ENCODE assay signal across 1 cellular context in the genomic region with DNA sequence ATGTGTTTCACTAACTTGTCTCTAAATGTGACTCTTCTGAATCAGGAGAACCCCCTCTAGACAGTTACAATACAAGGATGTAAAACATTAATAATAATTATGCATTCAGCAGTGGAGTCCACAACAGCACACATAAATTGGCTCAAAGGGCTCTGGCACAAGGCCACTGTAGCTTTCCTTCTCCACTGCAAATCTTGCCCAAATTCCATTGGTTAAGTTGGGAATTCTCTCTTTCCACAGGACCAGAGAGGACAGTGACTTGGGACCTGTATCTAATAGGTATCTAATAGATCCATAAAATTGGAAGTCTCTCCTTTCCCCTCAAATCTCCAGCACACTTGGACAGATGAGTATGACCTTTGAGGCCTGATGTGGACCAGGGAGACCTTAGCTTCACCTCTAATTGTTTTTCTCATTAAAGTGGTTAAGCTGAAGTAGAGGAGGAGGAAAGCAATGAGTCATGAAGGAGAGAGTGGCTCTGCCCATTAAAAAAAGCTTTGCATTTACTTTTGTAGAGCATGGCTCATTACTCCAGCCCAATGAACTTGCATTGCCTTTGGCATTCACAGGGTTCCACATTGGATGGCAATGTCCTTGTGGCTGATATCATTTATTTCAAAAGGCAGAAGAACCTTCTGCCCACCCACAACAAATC.
TF ChIP-seq lines count a peak whose summit lies in the region.

No MANE protein-coding gene starts in this region.

TF ChIP-seq in WTC11, 78 proteins besides CTCF, POLR2A, EP300 and RAD21 (continued from another document):
- TF ChIP-seq, protein P1, sequence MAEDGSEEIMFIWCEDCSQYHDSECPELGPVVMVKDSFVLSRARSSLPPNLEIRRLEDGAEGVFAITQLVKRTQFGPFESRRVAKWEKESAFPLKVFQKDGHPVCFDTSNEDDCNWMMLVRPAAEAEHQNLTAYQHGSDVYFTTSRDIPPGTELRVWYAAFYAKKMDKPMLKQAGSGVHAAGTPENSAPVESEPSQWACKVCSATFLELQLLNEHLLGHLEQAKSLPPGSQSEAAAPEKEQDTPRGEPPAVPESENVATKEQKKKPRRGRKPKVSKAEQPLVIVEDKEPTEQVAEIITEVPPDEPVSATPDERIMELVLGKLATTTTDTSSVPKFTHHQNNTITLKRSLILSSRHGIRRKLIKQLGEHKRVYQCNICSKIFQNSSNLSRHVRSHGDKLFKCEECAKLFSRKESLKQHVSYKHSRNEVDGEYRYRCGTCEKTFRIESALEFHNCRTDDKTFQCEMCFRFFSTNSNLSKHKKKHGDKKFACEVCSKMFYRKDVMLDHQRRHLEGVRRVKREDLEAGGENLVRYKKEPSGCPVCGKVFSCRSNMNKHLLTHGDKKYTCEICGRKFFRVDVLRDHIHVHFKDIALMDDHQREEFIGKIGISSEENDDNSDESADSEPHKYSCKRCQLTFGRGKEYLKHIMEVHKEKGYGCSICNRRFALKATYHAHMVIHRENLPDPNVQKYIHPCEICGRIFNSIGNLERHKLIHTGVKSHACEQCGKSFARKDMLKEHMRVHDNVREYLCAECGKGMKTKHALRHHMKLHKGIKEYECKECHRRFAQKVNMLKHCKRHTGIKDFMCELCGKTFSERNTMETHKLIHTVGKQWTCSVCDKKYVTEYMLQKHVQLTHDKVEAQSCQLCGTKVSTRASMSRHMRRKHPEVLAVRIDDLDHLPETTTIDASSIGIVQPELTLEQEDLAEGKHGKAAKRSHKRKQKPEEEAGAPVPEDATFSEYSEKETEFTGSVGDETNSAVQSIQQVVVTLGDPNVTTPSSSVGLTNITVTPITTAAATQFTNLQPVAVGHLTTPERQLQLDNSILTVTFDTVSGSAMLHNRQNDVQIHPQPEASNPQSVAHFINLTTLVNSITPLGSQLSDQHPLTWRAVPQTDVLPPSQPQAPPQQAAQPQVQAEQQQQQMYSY (CRISPR knock-in tag; IDR thresholded peaks at IDR 0.05): no peak
- TF ChIP-seq MYBL2 (CRISPR knock-in tag; IDR thresholded peaks at IDR 0.05): no peak
- TF ChIP-seq, protein P2, sequence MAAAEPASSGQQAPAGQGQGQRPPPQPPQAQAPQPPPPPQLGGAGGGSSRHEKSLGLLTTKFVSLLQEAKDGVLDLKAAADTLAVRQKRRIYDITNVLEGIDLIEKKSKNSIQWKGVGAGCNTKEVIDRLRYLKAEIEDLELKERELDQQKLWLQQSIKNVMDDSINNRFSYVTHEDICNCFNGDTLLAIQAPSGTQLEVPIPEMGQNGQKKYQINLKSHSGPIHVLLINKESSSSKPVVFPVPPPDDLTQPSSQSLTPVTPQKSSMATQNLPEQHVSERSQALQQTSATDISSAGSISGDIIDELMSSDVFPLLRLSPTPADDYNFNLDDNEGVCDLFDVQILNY (CRISPR knock-in tag; IDR thresholded peaks at IDR 0.05): no peak
- TF ChIP-seq ZNF232 (CRISPR knock-in tag; IDR thresholded peaks at IDR 0.05): no peak
- TF ChIP-seq, protein P3, sequence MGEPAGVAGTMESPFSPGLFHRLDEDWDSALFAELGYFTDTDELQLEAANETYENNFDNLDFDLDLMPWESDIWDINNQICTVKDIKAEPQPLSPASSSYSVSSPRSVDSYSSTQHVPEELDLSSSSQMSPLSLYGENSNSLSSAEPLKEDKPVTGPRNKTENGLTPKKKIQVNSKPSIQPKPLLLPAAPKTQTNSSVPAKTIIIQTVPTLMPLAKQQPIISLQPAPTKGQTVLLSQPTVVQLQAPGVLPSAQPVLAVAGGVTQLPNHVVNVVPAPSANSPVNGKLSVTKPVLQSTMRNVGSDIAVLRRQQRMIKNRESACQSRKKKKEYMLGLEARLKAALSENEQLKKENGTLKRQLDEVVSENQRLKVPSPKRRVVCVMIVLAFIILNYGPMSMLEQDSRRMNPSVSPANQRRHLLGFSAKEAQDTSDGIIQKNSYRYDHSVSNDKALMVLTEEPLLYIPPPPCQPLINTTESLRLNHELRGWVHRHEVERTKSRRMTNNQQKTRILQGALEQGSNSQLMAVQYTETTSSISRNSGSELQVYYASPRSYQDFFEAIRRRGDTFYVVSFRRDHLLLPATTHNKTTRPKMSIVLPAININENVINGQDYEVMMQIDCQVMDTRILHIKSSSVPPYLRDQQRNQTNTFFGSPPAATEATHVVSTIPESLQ (CRISPR knock-in tag; IDR thresholded peaks at IDR 0.05): no peak
- TF ChIP-seq, protein P4, sequence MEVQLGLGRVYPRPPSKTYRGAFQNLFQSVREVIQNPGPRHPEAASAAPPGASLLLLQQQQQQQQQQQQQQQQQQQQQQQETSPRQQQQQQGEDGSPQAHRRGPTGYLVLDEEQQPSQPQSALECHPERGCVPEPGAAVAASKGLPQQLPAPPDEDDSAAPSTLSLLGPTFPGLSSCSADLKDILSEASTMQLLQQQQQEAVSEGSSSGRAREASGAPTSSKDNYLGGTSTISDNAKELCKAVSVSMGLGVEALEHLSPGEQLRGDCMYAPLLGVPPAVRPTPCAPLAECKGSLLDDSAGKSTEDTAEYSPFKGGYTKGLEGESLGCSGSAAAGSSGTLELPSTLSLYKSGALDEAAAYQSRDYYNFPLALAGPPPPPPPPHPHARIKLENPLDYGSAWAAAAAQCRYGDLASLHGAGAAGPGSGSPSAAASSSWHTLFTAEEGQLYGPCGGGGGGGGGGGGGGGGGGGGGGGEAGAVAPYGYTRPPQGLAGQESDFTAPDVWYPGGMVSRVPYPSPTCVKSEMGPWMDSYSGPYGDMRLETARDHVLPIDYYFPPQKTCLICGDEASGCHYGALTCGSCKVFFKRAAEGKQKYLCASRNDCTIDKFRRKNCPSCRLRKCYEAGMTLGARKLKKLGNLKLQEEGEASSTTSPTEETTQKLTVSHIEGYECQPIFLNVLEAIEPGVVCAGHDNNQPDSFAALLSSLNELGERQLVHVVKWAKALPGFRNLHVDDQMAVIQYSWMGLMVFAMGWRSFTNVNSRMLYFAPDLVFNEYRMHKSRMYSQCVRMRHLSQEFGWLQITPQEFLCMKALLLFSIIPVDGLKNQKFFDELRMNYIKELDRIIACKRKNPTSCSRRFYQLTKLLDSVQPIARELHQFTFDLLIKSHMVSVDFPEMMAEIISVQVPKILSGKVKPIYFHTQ (CRISPR knock-in tag; IDR thresholded peaks at IDR 0.05): no peak
- no peak for TF ChIP-seq PRRX2 (CRISPR knock-in tag; IDR thresholded peaks at IDR 0.05)
- TF ChIP-seq FOXJ3 (CRISPR knock-in tag; IDR thresholded peaks at IDR 0.05; ENCODE audit: borderline replicate concordance): no peak
- TF ChIP-seq, protein P5, sequence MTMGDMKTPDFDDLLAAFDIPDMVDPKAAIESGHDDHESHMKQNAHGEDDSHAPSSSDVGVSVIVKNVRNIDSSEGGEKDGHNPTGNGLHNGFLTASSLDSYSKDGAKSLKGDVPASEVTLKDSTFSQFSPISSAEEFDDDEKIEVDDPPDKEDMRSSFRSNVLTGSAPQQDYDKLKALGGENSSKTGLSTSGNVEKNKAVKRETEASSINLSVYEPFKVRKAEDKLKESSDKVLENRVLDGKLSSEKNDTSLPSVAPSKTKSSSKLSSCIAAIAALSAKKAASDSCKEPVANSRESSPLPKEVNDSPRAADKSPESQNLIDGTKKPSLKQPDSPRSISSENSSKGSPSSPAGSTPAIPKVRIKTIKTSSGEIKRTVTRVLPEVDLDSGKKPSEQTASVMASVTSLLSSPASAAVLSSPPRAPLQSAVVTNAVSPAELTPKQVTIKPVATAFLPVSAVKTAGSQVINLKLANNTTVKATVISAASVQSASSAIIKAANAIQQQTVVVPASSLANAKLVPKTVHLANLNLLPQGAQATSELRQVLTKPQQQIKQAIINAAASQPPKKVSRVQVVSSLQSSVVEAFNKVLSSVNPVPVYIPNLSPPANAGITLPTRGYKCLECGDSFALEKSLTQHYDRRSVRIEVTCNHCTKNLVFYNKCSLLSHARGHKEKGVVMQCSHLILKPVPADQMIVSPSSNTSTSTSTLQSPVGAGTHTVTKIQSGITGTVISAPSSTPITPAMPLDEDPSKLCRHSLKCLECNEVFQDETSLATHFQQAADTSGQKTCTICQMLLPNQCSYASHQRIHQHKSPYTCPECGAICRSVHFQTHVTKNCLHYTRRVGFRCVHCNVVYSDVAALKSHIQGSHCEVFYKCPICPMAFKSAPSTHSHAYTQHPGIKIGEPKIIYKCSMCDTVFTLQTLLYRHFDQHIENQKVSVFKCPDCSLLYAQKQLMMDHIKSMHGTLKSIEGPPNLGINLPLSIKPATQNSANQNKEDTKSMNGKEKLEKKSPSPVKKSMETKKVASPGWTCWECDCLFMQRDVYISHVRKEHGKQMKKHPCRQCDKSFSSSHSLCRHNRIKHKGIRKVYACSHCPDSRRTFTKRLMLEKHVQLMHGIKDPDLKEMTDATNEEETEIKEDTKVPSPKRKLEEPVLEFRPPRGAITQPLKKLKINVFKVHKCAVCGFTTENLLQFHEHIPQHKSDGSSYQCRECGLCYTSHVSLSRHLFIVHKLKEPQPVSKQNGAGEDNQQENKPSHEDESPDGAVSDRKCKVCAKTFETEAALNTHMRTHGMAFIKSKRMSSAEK (CRISPR knock-in tag; IDR thresholded peaks at IDR 0.05; ENCODE audit: borderline replicate concordance): no peak
- TF ChIP-seq, protein P6, sequence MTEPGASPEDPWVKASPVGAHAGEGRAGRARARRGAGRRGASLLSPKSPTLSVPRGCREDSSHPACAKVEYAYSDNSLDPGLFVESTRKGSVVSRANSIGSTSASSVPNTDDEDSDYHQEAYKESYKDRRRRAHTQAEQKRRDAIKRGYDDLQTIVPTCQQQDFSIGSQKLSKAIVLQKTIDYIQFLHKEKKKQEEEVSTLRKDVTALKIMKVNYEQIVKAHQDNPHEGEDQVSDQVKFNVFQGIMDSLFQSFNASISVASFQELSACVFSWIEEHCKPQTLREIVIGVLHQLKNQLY (CRISPR knock-in tag; IDR thresholded peaks at IDR 0.05): no peak
- no peak for TF ChIP-seq TEAD4 (CRISPR knock-in tag; IDR thresholded peaks at IDR 0.05)
- TF ChIP-seq, protein P7, sequence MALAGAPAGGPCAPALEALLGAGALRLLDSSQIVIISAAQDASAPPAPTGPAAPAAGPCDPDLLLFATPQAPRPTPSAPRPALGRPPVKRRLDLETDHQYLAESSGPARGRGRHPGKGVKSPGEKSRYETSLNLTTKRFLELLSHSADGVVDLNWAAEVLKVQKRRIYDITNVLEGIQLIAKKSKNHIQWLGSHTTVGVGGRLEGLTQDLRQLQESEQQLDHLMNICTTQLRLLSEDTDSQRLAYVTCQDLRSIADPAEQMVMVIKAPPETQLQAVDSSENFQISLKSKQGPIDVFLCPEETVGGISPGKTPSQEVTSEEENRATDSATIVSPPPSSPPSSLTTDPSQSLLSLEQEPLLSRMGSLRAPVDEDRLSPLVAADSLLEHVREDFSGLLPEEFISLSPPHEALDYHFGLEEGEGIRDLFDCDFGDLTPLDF (CRISPR knock-in tag; IDR thresholded peaks at IDR 0.05): no peak
- TF ChIP-seq SOX15 (CRISPR knock-in tag; IDR thresholded peaks at IDR 0.05): no peak
